ENCODE assay signal across 8 cellular contexts in the genomic region with DNA sequence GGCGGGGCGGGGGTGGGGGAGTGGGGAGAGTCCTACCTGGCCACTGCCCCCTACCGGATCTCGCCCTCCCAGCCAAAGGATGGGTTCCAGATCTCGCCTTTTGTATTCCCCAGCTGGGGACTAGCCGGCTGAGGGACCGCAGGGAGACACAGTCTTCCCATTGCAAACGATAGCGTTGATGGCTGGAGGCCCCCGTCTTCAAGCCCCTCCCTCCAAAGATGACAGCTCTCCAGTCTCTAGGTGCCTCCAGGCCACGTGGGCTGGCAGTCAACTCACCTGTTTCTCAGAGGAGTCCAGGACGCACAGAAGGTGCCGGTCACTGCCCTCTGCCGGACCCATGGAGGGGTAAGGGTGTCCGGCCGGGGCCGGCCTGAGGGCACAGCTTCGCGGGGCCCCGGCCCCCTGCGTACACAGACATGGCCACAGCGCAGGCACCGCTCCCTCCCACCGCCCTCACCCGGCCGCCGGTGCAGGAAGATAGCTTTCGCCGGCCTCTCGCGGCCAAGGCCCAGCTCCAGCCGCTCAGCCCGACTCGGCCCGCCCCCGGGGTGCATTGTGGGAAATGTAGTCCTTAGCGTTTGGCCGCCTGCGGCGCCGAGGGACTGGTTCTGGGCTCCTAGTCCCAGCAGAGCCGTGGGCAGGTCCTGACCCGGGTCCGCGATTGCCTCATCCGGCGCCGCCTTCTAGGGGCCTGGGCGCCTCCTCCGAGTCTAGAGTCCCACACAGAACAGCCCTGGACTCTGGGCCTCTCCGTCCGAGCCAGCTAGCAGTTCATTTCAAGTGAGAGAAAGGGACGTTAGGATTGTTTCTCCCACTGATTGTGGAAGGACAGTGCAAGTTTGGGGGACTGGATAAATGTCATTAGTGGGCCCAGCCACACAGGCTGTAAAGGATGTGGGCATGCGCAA. TPM values are rescaled to one million over a fixed set of nuclear protein-coding genes. Genes with fewer than 3 reads are reported as not detected.
DNase-seq lines count a peak whose midpoint lies in the region; ATAC-seq and TF ChIP-seq lines count a peak whose summit lies in the region.

A gene with protein sequence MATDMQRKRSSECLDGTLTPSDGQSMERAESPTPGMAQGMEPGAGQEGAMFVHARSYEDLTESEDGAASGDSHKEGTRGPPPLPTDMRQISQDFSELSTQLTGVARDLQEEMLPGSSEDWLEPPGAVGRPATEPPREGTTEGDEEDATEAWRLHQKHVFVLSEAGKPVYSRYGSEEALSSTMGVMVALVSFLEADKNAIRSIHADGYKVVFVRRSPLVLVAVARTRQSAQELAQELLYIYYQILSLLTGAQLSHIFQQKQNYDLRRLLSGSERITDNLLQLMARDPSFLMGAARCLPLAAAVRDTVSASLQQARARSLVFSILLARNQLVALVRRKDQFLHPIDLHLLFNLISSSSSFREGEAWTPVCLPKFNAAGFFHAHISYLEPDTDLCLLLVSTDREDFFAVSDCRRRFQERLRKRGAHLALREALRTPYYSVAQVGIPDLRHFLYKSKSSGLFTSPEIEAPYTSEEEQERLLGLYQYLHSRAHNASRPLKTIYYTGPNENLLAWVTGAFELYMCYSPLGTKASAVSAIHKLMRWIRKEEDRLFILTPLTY (minus strand): TSS at position 479 of the 908 bp plus-strand sequence. CDS start 16,465 bp downstream, outside the sequence.

- ATAC-seq in HG03457 (IDR thresholded peaks at IDR 0.05; ENCODE audit: unreplicated experiment) (peak; percentile 63), right lobe of liver (peak; percentile 97 to 99 (median 99))

- peaks cover 0 to 11% (median 2%) of the 10 kb centered on the region in 4 donors for H3K4me1 ChIP-seq in right lobe of liver

- TF ChIP-seq POLR2A in right lobe of liver (IDR thresholded peaks at IDR 0.05): peak; percentile 77

- intact Hi-C loops in right lobe of liver (cut with DNase I): no loop called here

- TF ChIP-seq CTCF in right lobe of liver (IDR thresholded peaks at IDR 0.05): peak in 3 of 4 donors; percentile 26 to 44 (median 40)

- H3K9me3 ChIP-seq in right lobe of liver: no peaks in the 10 kb centered on the region

- DNase-seq in CD1c-positive myeloid dendritic cell (ENCODE audit: extremely low spot score) (peak; percentile 95), GM19240 (ENCODE audit: insufficient read length, low spot score) (peak; percentile 72), NCI-H748 treated with DMSO at 0.1 percent for 48 hours (lab: John Stamatoyannopoulos, UW) (peak; percentile 47), dermis microvascular lymphatic vessel endothelial cell (ENCODE audit: low read depth in 2 of 2) (peak; percentile 52 to 88), right lobe of liver (peak; percentile 96 to 99 (median 98))
- peak; percentile 95 to 96 for DNase-seq in activated CD4-positive, alpha-beta T cell treated with anti-CD3 and anti-CD28 coated beads, Interleukin-2, amount 50 U/mL, for 48 hours
- DNase-seq in stimulated activated CD4-positive, alpha-beta T cell treated with anti-CD3 and anti-CD28 coated beads, Interleukin-4, amount 100 ng/mL, for 4 hours: peak; percentile 78 to 88

- H3K4me3 ChIP-seq in right lobe of liver: peak within 1 kb of the TSS; percentile 82 to 92 (median 92)

- no peaks in the 10 kb centered on the region for H3K36me3 ChIP-seq in right lobe of liver

- H3K27ac ChIP-seq in right lobe of liver: peak within 1 kb of the TSS; percentile 38 to 79 (median 78)

- WGBS in right lobe of liver (ENCODE audit: insufficient coverage, low coverage, low lambda C conversion rate, missing lambda C conversion rate): 14% methylated on average over 3 of the region's 54 CpGs

- no peaks in the 10 kb centered on the region for H3K27me3 ChIP-seq in right lobe of liver

RNA-seq across cellular contexts. Expression of the gene that starts here (rescaled TPM):
- total RNA-seq in dermis microvascular lymphatic vessel endothelial cell (6.5 and 10.0 TPM in 2 replicates), right lobe of liver (10 to 100 TPM in 2 of 6 experiments, 1 to 10 TPM in 4; 5.4 to 14.2 (median 7.5) TPM)

Comparison
In these comparisons a context has a peak if more than half of its experiments do, and no peak if none do; other contexts are left out.
1. Peak in every context shown above with its lines: DNase-seq, ATAC-seq, H3K4me3 ChIP-seq and H3K27ac ChIP-seq.
2. DNase-seq: peak in every context shown above with its lines; median percentile 98 in right lobe of liver; 96 in activated CD4-positive, alpha-beta T cell treated with anti-CD3 and anti-CD28 coated beads, Interleukin-2, amount 50 U/mL, for 48 hours; 95 in CD1c-positive myeloid dendritic cell; 83 in stimulated activated CD4-positive, alpha-beta T cell treated with anti-CD3 and anti-CD28 coated beads, Interleukin-4, amount 100 ng/mL, for 4 hours; 72 in GM19240; 70 in dermis microvascular lymphatic vessel endothelial cell; 47 in NCI-H748 treated with DMSO at 0.1 percent for 48 hours.